In the genomic region with DNA sequence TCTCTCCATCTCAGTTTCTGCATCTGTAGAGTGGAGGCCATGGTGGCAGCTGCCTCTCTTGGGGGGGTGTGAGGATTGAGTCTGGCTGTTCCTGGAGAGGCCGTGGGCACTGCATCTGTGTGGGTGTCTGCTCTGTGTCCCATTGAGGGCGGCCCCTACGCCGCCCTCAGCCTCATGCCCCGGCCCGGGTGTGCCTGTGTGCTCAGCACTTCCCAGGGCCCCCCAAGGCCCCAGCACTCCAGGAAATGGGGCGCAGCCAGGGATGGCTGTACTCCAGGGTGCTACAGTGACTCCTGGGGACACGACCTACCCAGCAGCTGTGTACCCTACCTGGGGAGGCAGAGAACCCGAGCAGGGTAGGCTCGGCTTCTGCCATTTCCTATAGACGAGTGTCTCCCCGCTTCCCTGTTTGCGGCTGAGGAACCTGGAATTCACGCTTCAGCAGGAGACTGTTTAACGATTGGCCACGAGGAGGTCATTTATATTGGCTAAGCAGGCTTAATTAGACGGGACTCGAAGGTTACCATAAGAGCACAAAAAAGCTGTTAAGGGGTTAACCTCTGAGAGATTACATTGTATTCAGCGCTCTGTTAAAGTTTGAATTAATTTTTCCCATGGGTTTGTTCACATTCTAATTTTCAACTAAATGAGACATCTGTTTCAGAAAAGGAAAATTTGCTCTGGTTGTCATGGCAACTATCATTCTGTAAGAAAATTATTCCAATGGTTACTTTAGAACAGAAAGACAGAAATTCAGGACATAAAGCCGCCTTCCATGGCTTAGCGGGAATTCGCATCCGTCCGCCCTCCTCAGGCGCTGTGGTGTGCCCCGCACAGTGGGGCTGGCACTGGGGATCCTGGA, we compare ENCODE assay signal across 15 cellular contexts.
"Had no signal": no experiment of that assay in that cellular context is flagged by ENCODE, and none has a peak within 500 bp of the region (broad histone marks: within the 10 kb centered on the region; RNA-seq: fewer than 3 reads in every experiment).

No MANE protein-coding gene starts in this region.

- ATAC-seq: activated naive CD4-positive, alpha-beta T cell treated with anti-CD3 and anti-CD28 coated beads, Interleukin-2, amount 50 U/mL, for 72 hours; left cardiac atrium; natural killer cell had no signal

- H3K27ac ChIP-seq: breast epithelium, coronary artery, epithelial cell of prostate, ovary, tibial nerve, vagina had no signal

- FAIRE-seq: small intestine had no signal

- H3K9me3 ChIP-seq: breast epithelium, ovary, tibial nerve, vagina had no signal

- DNase-seq: activated CD4-positive, alpha-beta T cell treated with anti-CD3 and anti-CD28 coated beads, Interleukin-2, amount 50 U/mL, for 4 hours; activated effector memory CD4-positive, alpha-beta T cell treated with anti-CD3 and anti-CD28 coated beads, Interleukin-2, amount 50 U/mL, for 16 hours; activated T-cell treated with anti-CD3 and anti-CD28 coated beads, Interleukin-2, amount 50 U/mL, for 1 hour; amniotic stem cell; effector memory CD4-positive, alpha-beta T cell; left cardiac atrium; natural killer cell; ovary; small intestine had no signal

- H3K36me3 ChIP-seq: breast epithelium, ovary, tibial nerve, vagina had no signal

- H3K4me1 ChIP-seq: breast epithelium, vagina had no signal

- H3K4me3 ChIP-seq: breast epithelium, coronary artery, ovary, tibial nerve, vagina had no signal

- H3K27me3 ChIP-seq: ovary, vagina had no signal
